11 cellular contexts compared by ENCODE assay signal in the genomic region with DNA sequence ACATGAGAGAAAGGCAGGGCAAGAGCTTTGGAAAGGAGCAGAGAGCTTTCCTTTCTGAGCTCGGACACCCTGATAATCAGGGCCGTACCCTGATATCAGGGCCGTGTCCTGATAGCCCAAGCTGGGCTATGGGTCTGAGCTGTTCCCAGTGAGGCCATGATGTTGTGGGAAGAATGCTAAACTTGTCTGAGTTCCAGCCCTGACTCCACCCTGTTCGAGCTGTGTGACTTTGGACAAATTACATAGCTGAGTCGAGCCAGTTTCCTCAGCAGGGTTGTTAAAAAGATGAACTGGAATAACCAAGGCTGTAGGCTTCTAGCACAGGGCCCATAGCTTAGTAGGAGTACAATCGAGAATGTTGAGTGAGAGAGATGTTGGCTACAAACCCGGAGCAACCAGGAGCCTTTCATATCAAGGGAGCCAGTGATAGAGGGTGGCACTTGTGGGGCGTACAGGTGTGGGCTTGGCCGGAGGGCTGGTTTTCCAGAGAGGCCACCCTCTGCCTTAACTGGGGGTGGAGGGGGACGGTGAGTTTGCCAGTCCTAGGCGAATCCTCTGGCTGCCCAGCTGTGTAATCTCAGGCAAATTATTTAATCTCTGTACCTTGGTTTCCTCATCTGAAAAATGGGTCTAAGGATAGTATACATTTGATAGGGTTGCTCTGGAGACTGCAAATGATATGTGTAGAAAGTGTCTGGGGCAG. TPM values are rescaled to one million over a fixed set of nuclear protein-coding genes. Genes with fewer than 3 reads are reported as not detected.
DNase-seq lines count a peak whose midpoint lies in the region; ATAC-seq lines count a peak whose summit lies in the region.
"Had no signal": no experiment of that assay in that cellular context is flagged by ENCODE, and none has a peak within 500 bp of the region (broad histone marks: within the 10 kb centered on the region; RNA-seq: fewer than 3 reads in every experiment).

No MANE protein-coding gene starts in this region.

- peaks cover 22% of the 10 kb centered on the region for H3K36me3 Mint-ChIP-seq in activated CD4-positive, alpha-beta T cell treated with anti-CD3 and anti-CD28 coated beads, Interleukin-2, amount 10 ng/mL, durations not matched to agents 7 days and 5 days (ENCODE audit: low read depth)

- no peak overlapping the region for H3K4me3 ChIP-seq in adipocyte (ENCODE audit: low read length)
- no peak overlapping the region for H3K4me3 ChIP-seq in right cardiac atrium (ENCODE audit: low read length)
- H3K4me3 ChIP-seq in subcutaneous abdominal adipose tissue (ENCODE audit: low read depth in 1 of 5, low read length in 5 of 5), result no peak overlapping the region
- H3K4me3 ChIP-seq: pancreas, SJCRH30 had no signal

- peak overlapping the region; percentile 91 for H3K27ac ChIP-seq in right cardiac atrium (ENCODE audit: low read length)
- H3K27ac ChIP-seq in subcutaneous abdominal adipose tissue (ENCODE audit: low read depth, low read length), result peak overlapping the region; percentile 67
- H3K27ac ChIP-seq: SJCRH30 had no signal

- intact Hi-C loops in right cardiac atrium (cut with DNase I), result no loop called here

- no peaks in the 10 kb centered on the region for H3K9me3 Mint-ChIP-seq in activated CD4-positive, alpha-beta T cell treated with anti-CD3 and anti-CD28 coated beads, Interleukin-2, amount 10 ng/mL, durations not matched to agents 7 days and 5 days

- no peaks in the 10 kb centered on the region for H3K27me3 Mint-ChIP-seq in activated CD4-positive, alpha-beta T cell treated with anti-CD3 and anti-CD28 coated beads, Interleukin-2, amount 10 ng/mL, durations not matched to agents 7 days and 5 days

- POLR2A ChIA-PET in activated CD4-positive, alpha-beta T cell treated with anti-CD3 and anti-CD28 coated beads, Interleukin-2, amount 10 ng/mL, durations not matched to agents 7 days and 5 days (lab: Charles Lee), result interaction anchor here (0.6 kb wide), 1 partner anchor 397 kb away, joined by 3 read pairs; no protein-coding TSS in a partner anchor

- peaks cover 73% of the 10 kb centered on the region for H3K4me1 Mint-ChIP-seq in activated CD4-positive, alpha-beta T cell treated with anti-CD3 and anti-CD28 coated beads, Interleukin-2, amount 10 ng/mL, durations not matched to agents 7 days and 5 days

- H3K4me3 Mint-ChIP-seq in activated CD4-positive, alpha-beta T cell treated with anti-CD3 and anti-CD28 coated beads, Interleukin-2, amount 10 ng/mL, durations not matched to agents 7 days and 5 days, result no peak overlapping the region

- 50% methylated on average over 11 of the region's 11 CpGs for WGBS in right cardiac atrium

- no peak for DNase-seq in activated CD4-positive, alpha-beta T cell treated with anti-CD3 and anti-CD28 coated beads, Interleukin-2, amount 10 ng/mL, durations not matched to agents 7 days and 5 days
- DNase-seq in activated CD4-positive, alpha-beta T cell treated with anti-CD3 and anti-CD28 coated beads, Interleukin-2, amount 50 U/mL, for 48 hours, result no peak
- peak; percentile 22 for DNase-seq in adipocyte (ENCODE audit: low read depth)
- peak in 1 of 3 donors; percentile 64 for DNase-seq in right cardiac atrium
- no peak for DNase-seq in occipital lobe (lab: John Stamatoyannopoulos, UW)
- no peak for DNase-seq in D341Med (ENCODE audit: low spot score)
- no peak for DNase-seq in NCI-H226

- H3K9me3 ChIP-seq in adipocyte (ENCODE audit: control insufficient read depth, low read length) (peaks cover 8% of the 10 kb centered on the region), right cardiac atrium (ENCODE audit: control insufficient read depth, low read length) (no peaks in the 10 kb centered on the region), subcutaneous abdominal adipose tissue (ENCODE audit: control insufficient read depth in 5 of 5, low read length in 5 of 5) (peaks cover 0 to 4% (median 0%) of the 10 kb centered on the region in 5 donors)
- H3K9me3 ChIP-seq: pancreas, SJCRH30 had no signal

- H3K9ac ChIP-seq in adipocyte (ENCODE audit: low read length) (peak overlapping the region; percentile 5), subcutaneous abdominal adipose tissue (ENCODE audit: low read length in 5 of 5) (peak overlapping the region in 1 of 5 donors; percentile 29)

- peaks cover 21% of the 10 kb centered on the region for H3K4me1 ChIP-seq in adipocyte (ENCODE audit: control insufficient read depth, insufficient read depth, low read length)
- H3K4me1 ChIP-seq in right cardiac atrium (ENCODE audit: control insufficient read depth, insufficient read depth, low read length), result peaks cover 4% of the 10 kb centered on the region
- peaks cover 4 to 28% (median 27%) of the 10 kb centered on the region in 5 donors for H3K4me1 ChIP-seq in subcutaneous abdominal adipose tissue (ENCODE audit: control insufficient read depth in 5 of 5, insufficient read depth in 5 of 5, low read length in 5 of 5)
- H3K4me1 ChIP-seq: pancreas, SJCRH30 had no signal

- H3K27me3 ChIP-seq in adipocyte (replicated peaks; ENCODE audit: control insufficient read depth, insufficient read depth, low read length) (no peaks in the 10 kb centered on the region), right cardiac atrium (ENCODE audit: control insufficient read depth, insufficient read depth) (no peaks in the 10 kb centered on the region), subcutaneous abdominal adipose tissue (ENCODE audit: control insufficient read depth in 5 of 5, insufficient read depth in 4 of 5, low read length in 5 of 5) (peaks cover 0 to 16% (median 8%) of the 10 kb centered on the region in 5 donors)
- H3K27me3 ChIP-seq: pancreas, SJCRH30 had no signal

- H3K36me3 ChIP-seq in adipocyte (ENCODE audit: control insufficient read depth, insufficient read depth, low read length, severe bottlenecking) (no peaks in the 10 kb centered on the region), subcutaneous abdominal adipose tissue (ENCODE audit: control insufficient read depth in 5 of 5, insufficient read depth in 5 of 5, low read length in 5 of 5) (no peaks in the 10 kb centered on the region)
- H3K36me3 ChIP-seq: pancreas, SJCRH30 had no signal

- peak; percentile 67 to 76 for ATAC-seq in right cardiac atrium

- CTCF ChIA-PET in activated CD4-positive, alpha-beta T cell treated with anti-CD3 and anti-CD28 coated beads, Interleukin-2, amount 10 ng/mL, durations not matched to agents 7 days and 5 days (lab: Charles Lee), result interaction anchor here (0.7 to 2.8 kb wide), 5 partner anchors 10 to 31 kb away, joined by 3 to 10 read pairs (median 5); no protein-coding TSS in a partner anchor

- H3K27ac Mint-ChIP-seq in activated CD4-positive, alpha-beta T cell treated with anti-CD3 and anti-CD28 coated beads, Interleukin-2, amount 10 ng/mL, durations not matched to agents 7 days and 5 days, result peak overlapping the region; percentile 90

RNA-seq across cellular contexts. Expression of a gene that starts 3.5 kb away (rescaled TPM):
- total RNA-seq in activated CD4-positive, alpha-beta T cell treated with anti-CD3 and anti-CD28 coated beads, Interleukin-2, amount 10 ng/mL, durations not matched to agents 7 days and 5 days, result 10 to 100 TPM; 68.2 to 73.5 TPM
- total RNA-seq in right cardiac atrium (under 1 TPM; 0.20 to 0.51 (median 0.29) TPM), occipital lobe (not detected)
- 0.07 TPM for polyA plus RNA-seq in right cardiac atrium
- total RNA-seq: dermis microvascular lymphatic vessel endothelial cell, SJCRH30 had no signal

RNA-seq across cellular contexts. Expression of a gene that starts 43.6 kb away (rescaled TPM):
- 1 to 10 TPM; 4.7 to 5.9 TPM for total RNA-seq in activated CD4-positive, alpha-beta T cell treated with anti-CD3 and anti-CD28 coated beads, Interleukin-2, amount 10 ng/mL, durations not matched to agents 7 days and 5 days
- total RNA-seq in right cardiac atrium (1 to 10 TPM; 1.4 to 2.0 (median 1.7) TPM), occipital lobe (3.0 TPM)
- polyA plus RNA-seq in right cardiac atrium, result 0.81 TPM

Comparison
In these comparisons a context has a peak if more than half of its experiments do, and no peak if none do; other contexts are left out.
1. RNA of a gene that starts 3.5 kb away (total RNA-seq): 68.2 to 73.5 TPM in activated CD4-positive, alpha-beta T cell treated with anti-CD3 and anti-CD28 coated beads, Interleukin-2, amount 10 ng/mL, durations not matched to agents 7 days and 5 days; 0.20 to 0.51 TPM in right cardiac atrium and not detected in occipital lobe (single experiment); every median in the first group is over 10 times any median in the second.